ENCODE assay signal across 8 cellular contexts in genomic region chr7:35801392-35802101, GRCh38. TPM values are rescaled to one million over a fixed set of nuclear protein-coding genes. Genes with fewer than 3 reads are reported as not detected.
DNase-seq lines count a peak whose midpoint lies in the region; ATAC-seq and TF ChIP-seq lines count a peak whose summit lies in the region.

No MANE protein-coding gene starts in this region.

- no peaks in the 10 kb centered on the region for H3K27me3 ChIP-seq in AG04450 (ENCODE audit: control insufficient read depth, insufficient read depth, low read length)

- no peaks in the 10 kb centered on the region; the same call in 1 of the 2 replicates for H3K9me3 ChIP-seq in AG04450 (ENCODE audit: control insufficient read depth, insufficient read depth, low read length)

- POLR2A ChIA-PET in AG04450 (lab: Yijun Ruan, JAX), result interaction anchor here (0.6 to 1.8 kb wide), 11 partner anchors 9 to 588 kb away, joined by 3 to 17 read pairs (median 5); partner anchors contain the start of genes ANLN and HERPUD2

- intact Hi-C loops in left colon (cut with DNase I, micrococcal nuclease), result loop anchor here in 1 of 2 donors (5.0 kb wide), 1 partner anchor 89 kb away; no protein-coding TSS in a partner anchor

- TF ChIP-seq CTCF in AG04450 (IDR thresholded peaks at IDR 0.05; ENCODE audit: low read depth, low read length), result peak; percentile 74

- H3K4me3 ChIP-seq in AG04450 (ENCODE audit: low read depth, low read length), result peak overlapping the region; percentile 78

- ATAC-seq in GM18520 (IDR thresholded peaks at IDR 0.05; ENCODE audit: unreplicated experiment), result peak; percentile 16
- peak; percentile 30 for ATAC-seq in HG03066 (IDR thresholded peaks at IDR 0.05; ENCODE audit: low read depth, unreplicated experiment)
- ATAC-seq in left colon, result peak; percentile 55

- H3K27ac ChIP-seq in AG04450 (ENCODE audit: low read depth, low read length), result peak overlapping the region; percentile 82

- CTCF ChIA-PET in AG04450 (lab: Charles Lee), result interaction anchor here (0.6 to 5.6 kb wide), 15 partner anchors 10 to 104 kb away, joined by 3 to 58 read pairs (median 4); no protein-coding TSS in a partner anchor

- DNase-seq in AG04450 (ENCODE audit: low read depth, low spot score) (no peak), NCI-H345 treated with DMSO at 0.1 percent for 48 hours (lab: John Stamatoyannopoulos, UW; ENCODE audit: unreplicated experiment) (peak; percentile 35), cerebellum (ENCODE audit: low spot score) (peak; percentile 63), left colon (peak; percentile 74 to 79)
- DNase-seq in activated CD4-positive, alpha-beta T cell treated with anti-CD3 and anti-CD28 coated beads for 1 hour, result peak; percentile 60
- DNase-seq in stimulated activated CD4-positive, alpha-beta T cell treated with anti-CD3 and anti-CD28 coated beads, Interleukin-1b, Interleukin-23, amount 100 ng/mL, for 48 hours, result peak; percentile 75

RNA-seq across cellular contexts. Expression of gene SEPTIN7, which starts 0.7 kb away (rescaled TPM):
- polyA plus RNA-seq in AG04450 (2011; rRNA removed), result 280 and 428 TPM in 2 replicates
- 77.7 and 140 TPM in 2 replicates for polyA minus RNA-seq in AG04450 (2011; rRNA and poly(A)+ RNA removed)
- total RNA-seq in cerebellum, result 269 TPM
- total RNA-seq in left colon, result 100 to 1,000 TPM; 107 to 131 TPM
